Comparison of ENCODE assay signal across 8 cellular contexts in genomic region chr4:127965062-127965802, GRCh38. TPM values are rescaled to one million over a fixed set of nuclear protein-coding genes. Genes with fewer than 3 reads are reported as not detected.
DNase-seq lines count a peak whose midpoint lies in the region; ATAC-seq, FAIRE-seq and TF ChIP-seq lines count a peak whose summit lies in the region.

Gene ABHD18, plus strand, starts transcription at chr4:127965406. Its CDS starts 17,550 bp downstream, at chr4:127982956.
A gene with protein sequence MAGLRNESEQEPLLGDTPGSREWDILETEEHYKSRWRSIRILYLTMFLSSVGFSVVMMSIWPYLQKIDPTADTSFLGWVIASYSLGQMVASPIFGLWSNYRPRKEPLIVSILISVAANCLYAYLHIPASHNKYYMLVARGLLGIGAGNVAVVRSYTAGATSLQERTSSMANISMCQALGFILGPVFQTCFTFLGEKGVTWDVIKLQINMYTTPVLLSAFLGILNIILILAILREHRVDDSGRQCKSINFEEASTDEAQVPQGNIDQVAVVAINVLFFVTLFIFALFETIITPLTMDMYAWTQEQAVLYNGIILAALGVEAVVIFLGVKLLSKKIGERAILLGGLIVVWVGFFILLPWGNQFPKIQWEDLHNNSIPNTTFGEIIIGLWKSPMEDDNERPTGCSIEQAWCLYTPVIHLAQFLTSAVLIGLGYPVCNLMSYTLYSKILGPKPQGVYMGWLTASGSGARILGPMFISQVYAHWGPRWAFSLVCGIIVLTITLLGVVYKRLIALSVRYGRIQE (minus strand): TSS chr4:127965173. CDS start chr4:127965133, 40 bp downstream.

- under 1% methylated on average over 69 of the region's 69 CpGs for WGBS in right cardiac atrium

- H3K4me2 ChIP-seq in astrocyte (ENCODE audit: low read length) = peak within 1 kb of the TSS; percentile 89

- peak within 1 kb of the TSS; percentile 98 for H3K4me3 Mint-ChIP-seq in astrocyte (ENCODE audit: unreplicated experiment)

- peak within 1 kb of the TSS; percentile 98 for H2AFZ ChIP-seq in astrocyte (ENCODE audit: low read depth, low read length)

- intact Hi-C loops in right cardiac atrium (cut with DNase I) (loop anchor here in 1 of 4 donors (5.0 kb wide), 1 partner anchor 183 kb away; the partner anchor contains the start of gene HSPA4L), vagina (cut with DNase I) (loop anchor here (5.0 kb wide), 1 partner anchor 183 kb away; the partner anchor contains the start of gene HSPA4L)

- no peaks in the 10 kb centered on the region for H3K4me1 Mint-ChIP-seq in astrocyte (ENCODE audit: low read depth, unreplicated experiment)

- FAIRE-seq in GM18507 (lab: Jason Lieb, UNC) (peak; percentile 99), astrocyte (lab: Jason Lieb, UNC) (peak; percentile 58)

- H3K36me3 ChIP-seq in astrocyte (ENCODE audit: insufficient read depth, low read length) (no peaks in the 10 kb centered on the region), vagina (no peaks in the 10 kb centered on the region)

- no peaks in the 10 kb centered on the region for H3K36me3 Mint-ChIP-seq in astrocyte (ENCODE audit: low read depth, unreplicated experiment)

- TF ChIP-seq CTCF in astrocyte (IDR thresholded peaks at IDR 0.05; ENCODE audit: insufficient read depth, low read depth, low read length) = peak; percentile 13
- peak in 2 of 3 experiments; percentile 27 to 46 for TF ChIP-seq CTCF in vagina (IDR thresholded peaks at IDR 0.05)

- peak within 1 kb of the TSS; percentile 91 for H3K9ac ChIP-seq in astrocyte (ENCODE audit: low read length)

- DNase-seq in GM18507 (ENCODE audit: extremely low spot score, insufficient read length, low read depth) (peak; percentile 95), NCI-H2029 (lab: John Stamatoyannopoulos, UW) (peak; percentile 96), T-helper 22 cell (ENCODE audit: low read depth) (peak; percentile 99), astrocyte (ENCODE audit: low read depth) (peak; percentile 96), right cardiac atrium (peak; percentile 100), putamen (ENCODE audit: low spot score) (peak; percentile 94), vagina (ENCODE audit: extremely low spot score in 2 of 2) (peak; percentile 99)

- no peaks in the 10 kb centered on the region for H4K20me1 ChIP-seq in astrocyte (ENCODE audit: insufficient read depth, low read length)

- H3K79me2 ChIP-seq in astrocyte (ENCODE audit: insufficient read depth, low read length) = peaks cover 67% of the 10 kb centered on the region

- H3K4me1 ChIP-seq in astrocyte (ENCODE audit: insufficient read depth, low read length) (peaks cover 3% of the 10 kb centered on the region), right cardiac atrium (ENCODE audit: control insufficient read depth, insufficient read depth, low read length) (no peaks in the 10 kb centered on the region), vagina (peaks cover 16% of the 10 kb centered on the region)

- peak within 1 kb of the TSS; percentile 92 for H3K27ac Mint-ChIP-seq in astrocyte (ENCODE audit: unreplicated experiment)

- H3K27me3 ChIP-seq in astrocyte (ENCODE audit: insufficient read depth, low read length) (no peaks in the 10 kb centered on the region), right cardiac atrium (ENCODE audit: control insufficient read depth, insufficient read depth) (no peaks in the 10 kb centered on the region), vagina (no peaks in the 10 kb centered on the region)

- peak within 1 kb of the TSS; percentile 73 for H3K27ac ChIP-seq in astrocyte (ENCODE audit: low read depth, low read length)
- peak within 1 kb of the TSS; percentile 74 for H3K27ac ChIP-seq in right cardiac atrium (ENCODE audit: low read length)
- H3K27ac ChIP-seq in vagina = peak within 1 kb of the TSS; percentile 92

- H3K9me3 ChIP-seq in astrocyte (ENCODE audit: insufficient read depth, low read depth, low read length) (no peaks in the 10 kb centered on the region), right cardiac atrium (ENCODE audit: control insufficient read depth, low read length) (no peaks in the 10 kb centered on the region), vagina (no peaks in the 10 kb centered on the region)

- H3K27me3 Mint-ChIP-seq in astrocyte (ENCODE audit: low read depth, unreplicated experiment) = no peaks in the 10 kb centered on the region

- H3K9me3 Mint-ChIP-seq in astrocyte (ENCODE audit: unreplicated experiment) = no peaks in the 10 kb centered on the region

- H3K4me3 ChIP-seq in astrocyte (ENCODE audit: insufficient read depth, low read depth, low read length) = peak within 1 kb of the TSS; percentile 90
- H3K4me3 ChIP-seq in right cardiac atrium (ENCODE audit: low read length) = peak within 1 kb of the TSS; percentile 79
- peak within 1 kb of the TSS; percentile 68 to 77 for H3K4me3 ChIP-seq in vagina

- ATAC-seq in HG02981 (IDR thresholded peaks at IDR 0.05; ENCODE audit: unreplicated experiment) (peak; percentile 94), right cardiac atrium (peak; percentile 99)

- TF ChIP-seq POLR2A in vagina (IDR thresholded peaks at IDR 0.05) = peak in 1 of 2 donors; percentile 17

RNA-seq across cellular contexts. Expression of gene ABHD18, which starts in this region (rescaled TPM):
- total RNA-seq in astrocyte (9.2 and 9.5 TPM in 2 replicates), right cardiac atrium (10 to 100 TPM in 2 of 4 donors, 1 to 10 TPM in 2; 8.5 to 10.4 (median 9.4) TPM), vagina (8.6 TPM)
- 4.1 TPM for polyA plus RNA-seq in right cardiac atrium

RNA-seq across cellular contexts. Expression of the second gene that starts in this region (rescaled TPM):
- 22.2 and 23.0 TPM in 2 replicates for total RNA-seq in astrocyte
- total RNA-seq in right cardiac atrium = 10 to 100 TPM in 3 of 4 donors, 1 to 10 TPM in 1; 9.7 to 12.2 (median 10.8) TPM
- 5.9 TPM for polyA plus RNA-seq in right cardiac atrium
- 38.8 TPM for total RNA-seq in vagina

Comparison
In these comparisons a context has a peak if more than half of its experiments do, and no peak if none do; other contexts are left out.
1. Peak in every context shown above with its lines: DNase-seq, ATAC-seq, H3K4me3 ChIP-seq and H3K27ac ChIP-seq.